ENCODE assay signal across 2 cellular contexts in the genomic region with DNA sequence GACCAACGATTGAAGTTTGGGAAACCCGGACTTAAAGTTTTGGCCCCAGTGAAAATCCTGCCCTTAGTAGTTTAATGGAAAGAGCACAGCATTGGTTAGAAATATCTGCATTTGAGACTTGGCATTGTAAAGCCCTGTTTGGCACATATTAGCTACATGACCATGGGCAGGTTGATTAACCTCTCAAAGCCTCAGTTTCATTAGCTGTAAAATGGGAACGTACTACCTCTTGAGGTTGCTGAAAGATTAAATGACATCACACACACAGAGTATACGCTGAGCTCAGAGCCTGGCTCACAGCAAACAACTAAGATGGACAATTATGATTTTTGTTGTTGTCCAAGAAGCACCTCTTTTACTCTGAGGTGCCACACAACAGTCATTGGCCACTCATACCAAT.
A peak's percentile ranks its signal among the peaks of the same experiment; 100 is the strongest.
TF ChIP-seq lines count a peak whose summit lies in the region.

No MANE protein-coding gene starts in this region.

TF ChIP-seq in IMR-90, 13 proteins besides CTCF, POLR2A, EP300 and RAD21:
- no peak for TF ChIP-seq MAZ (IDR thresholded peaks at IDR 0.05; ENCODE audit: borderline replicate concordance, low read depth, low read length)
- TF ChIP-seq USF2 (IDR thresholded peaks at IDR 0.05; ENCODE audit: low read depth, low read length): no peak
- no peak for TF ChIP-seq MXI1 (IDR thresholded peaks at IDR 0.05; ENCODE audit: borderline replicate concordance, low read depth, low read length)
- TF ChIP-seq BHLHE40 (IDR thresholded peaks at IDR 0.05; ENCODE audit: low read depth, low read length): no peak
- TF ChIP-seq RFX5 (IDR thresholded peaks at IDR 0.05; ENCODE audit: low read depth, low read length): no peak
- no peak for TF ChIP-seq CHD1 (IDR thresholded peaks at IDR 0.05; ENCODE audit: low read depth, low read length)
- no peak for TF ChIP-seq MAFK (IDR thresholded peaks at IDR 0.05; ENCODE audit: low read depth, low read length)
- TF ChIP-seq FOS (IDR thresholded peaks at IDR 0.05; ENCODE audit: low read depth, low read length): no peak
- no peak for TF ChIP-seq CEBPB (IDR thresholded peaks at IDR 0.05; ENCODE audit: low read depth, low read length)
- TF ChIP-seq NFE2L2 (IDR thresholded peaks at IDR 0.05; ENCODE audit: low read depth, low read length): no peak
- TF ChIP-seq ELK1 (IDR thresholded peaks at IDR 0.05; ENCODE audit: borderline replicate concordance, low read depth, low read length): no peak
- TF ChIP-seq RCOR1 (IDR thresholded peaks at IDR 0.05; ENCODE audit: insufficient replicate concordance, low read length): no peak
TF ChIP-seq in IMR-90: peak in this region for 0.

TF ChIP-seq in K562, 482 proteins besides CTCF, POLR2A, EP300 and RAD21:
- peak; percentile 75; the same call in 1 of the 2 replicates for TF ChIP-seq BCOR (IDR thresholded peaks at IDR 0.05)
- TF ChIP-seq RBM25 (IDR thresholded peaks at IDR 0.05; ENCODE audit: low read depth, low read length, severe bottlenecking): peak; percentile 96
- no peak for TF ChIP-seq TBP (optimal IDR thresholded peaks at IDR 0.05; ENCODE audit: low read depth, low read length)
- TF ChIP-seq ZNF140 (CRISPR knock-in tag; IDR thresholded peaks at IDR 0.05): no peak
- TF ChIP-seq ZEB2 (IDR thresholded peaks at IDR 0.05): no peak
- no peak for TF ChIP-seq XRCC5 (IDR thresholded peaks at IDR 0.05; ENCODE audit: low read depth, low read length)
- TF ChIP-seq KDM1A (IDR thresholded peaks at IDR 0.05): 0 out of 4 replicates have a peak, but pooled peaks of 1 of the 2 experiments have one; percentile 23
- TF ChIP-seq CBFA2T3 (IDR thresholded peaks at IDR 0.05): no peak
